8 cellular contexts compared by ENCODE assay signal in the genomic region with DNA sequence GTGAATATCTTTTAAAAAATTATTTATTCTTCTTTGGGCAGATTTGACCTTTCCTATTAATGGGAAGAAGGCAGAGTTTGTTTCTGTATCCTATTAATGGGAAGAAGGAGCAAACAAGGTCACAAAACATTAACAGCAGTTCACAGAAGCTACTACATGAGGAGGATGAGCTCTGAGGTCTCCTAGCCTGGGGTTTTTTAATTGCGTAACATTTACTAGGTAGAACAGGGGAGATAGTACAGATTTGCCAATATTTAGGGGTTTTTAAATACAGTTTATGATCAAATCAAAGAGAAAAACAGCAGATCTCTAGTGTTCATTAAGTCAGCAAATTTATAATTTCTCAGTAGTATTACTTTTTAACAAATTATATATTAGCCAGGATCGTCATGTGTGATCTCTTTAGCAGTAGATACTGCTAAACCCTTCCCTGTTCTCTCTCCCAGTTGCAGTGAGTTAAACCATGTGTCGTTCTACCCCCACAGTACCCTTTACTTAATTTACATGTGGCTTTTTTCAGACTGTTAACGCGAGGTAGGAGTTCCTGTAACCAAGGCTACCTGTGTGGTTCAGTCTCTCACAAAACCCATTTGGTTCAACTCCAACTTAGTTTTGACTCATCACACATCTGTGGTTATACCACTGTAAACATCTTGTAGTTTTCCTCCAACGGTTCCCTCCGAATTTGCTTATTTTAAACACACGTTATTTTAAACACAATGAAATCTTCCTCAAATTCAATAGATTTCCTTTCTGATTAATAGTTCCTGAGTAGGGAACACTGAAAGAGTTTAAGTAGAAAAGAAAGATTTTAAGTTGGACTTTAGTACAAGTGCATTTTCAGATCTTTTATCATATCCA. TPM values are rescaled to one million over a fixed set of nuclear protein-coding genes. Genes with fewer than 3 reads are reported as not detected.
A peak's percentile ranks its signal among the peaks of the same experiment; 100 is the strongest.
DNase-seq lines count a peak whose midpoint lies in the region; ATAC-seq and TF ChIP-seq lines count a peak whose summit lies in the region.

No MANE protein-coding gene starts in this region.

- no peak for TF ChIP-seq EP300 in Ishikawa (IDR thresholded peaks at IDR 0.05; ENCODE audit: borderline replicate concordance)

- in situ Hi-C loops in mammary epithelial cell (cut with MboI; ENCODE audit: low sequenced_read_pairs in 2 of 2) (loop anchor here (10.0 to 25.0 kb wide), 3 partner anchors 110 to 735 kb away; no protein-coding TSS in a partner anchor), gastrocnemius medialis (cut with MboI; ENCODE audit: low sequenced_read_pairs in 4 of 4) (loop anchor here in 3 of 4 donors (25.0 kb wide), 3 partner anchors 310 to 360 kb away; a partner anchor contains a TSS)

- TF ChIP-seq CTCF in mammary epithelial cell (conservative IDR thresholded peaks at IDR 0.05 in 1 of 2, IDR thresholded peaks at IDR 0.05 in 1 of 2; ENCODE audit: extremely low read depth in 1 of 2, insufficient read depth in 1 of 2, low read depth in 1 of 2, low read length in 2 of 2) (no peak), gastrocnemius medialis (IDR thresholded peaks at IDR 0.05 in 4 of 5, conservative IDR thresholded peaks at IDR 0.05 in 1 of 5) (no peak), endodermal cell (conservative IDR thresholded peaks at IDR 0.05) (no peak)

- H3K4me1 ChIP-seq in mammary epithelial cell (ENCODE audit: insufficient read depth, low read length) = no peaks in the 10 kb centered on the region
- H3K4me1 ChIP-seq in gastrocnemius medialis = no peaks in the 10 kb centered on the region
- H3K4me1 ChIP-seq in endodermal cell (ENCODE audit: control insufficient read depth, insufficient read depth, low read length) = no peaks in the 10 kb centered on the region

- DNase-seq in fibroblast of peridontal ligament (ENCODE audit: extremely low read depth) (peak; percentile 65), AG08395 (ENCODE audit: low spot score) (no peak), mammary epithelial cell (no peak), gastrocnemius medialis (no peak), endodermal cell (no peak)

- no peaks in the 10 kb centered on the region for H3K79me2 ChIP-seq in mammary epithelial cell (ENCODE audit: insufficient read depth, low read length)

- TF ChIP-seq POLR2A in gastrocnemius medialis (IDR thresholded peaks at IDR 0.05) = no peak

- H4K20me1 ChIP-seq in mammary epithelial cell (ENCODE audit: insufficient read depth, low read length) = no peaks in the 10 kb centered on the region

- H3K4me2 ChIP-seq in mammary epithelial cell (ENCODE audit: insufficient read depth, low read depth, low read length) = no peak overlapping the region

- H3K4me3 ChIP-seq in mammary epithelial cell (replicated peaks in 1 of 3; ENCODE audit: insufficient read depth in 1 of 3, low read depth in 2 of 3, low read length in 3 of 3) (no peak overlapping the region), gastrocnemius medialis (no peak overlapping the region), endodermal cell (ENCODE audit: low read length) (no peak overlapping the region)

- H3K9ac ChIP-seq in mammary epithelial cell (ENCODE audit: insufficient read depth, low read length) (no peak overlapping the region), endodermal cell (ENCODE audit: extremely low read depth, low read length, poor library complexity, severe bottlenecking) (no peak overlapping the region)

- no peaks in the 10 kb centered on the region for H3K9me3 Mint-ChIP-seq in endodermal cell

- no peaks in the 10 kb centered on the region for H3K27me3 Mint-ChIP-seq in endodermal cell (ENCODE audit: insufficient read depth)

- intact Hi-C loops in mammary epithelial cell (cut with micrococcal nuclease) (loop anchor here (10.0 kb wide), 2 partner anchors 203 to 393 kb away; no protein-coding TSS in a partner anchor), gastrocnemius medialis (cut with DNase I; ENCODE audit: low total_unique reads) (no loop called here)

- CTCF ChIA-PET in mammary epithelial cell (lab: Charles Lee; ENCODE audit: low non-redundant PET) = no interaction called here

- H3K36me3 ChIP-seq in mammary epithelial cell (ENCODE audit: insufficient read depth, low read length) (peaks cover 8% of the 10 kb centered on the region), gastrocnemius medialis (peaks cover 5 to 43% of the 10 kb centered on the region in 2 donors), endodermal cell (ENCODE audit: control insufficient read depth, insufficient read depth, low read length) (peaks cover 29% of the 10 kb centered on the region)

- H3K4me3 Mint-ChIP-seq in endodermal cell = no peak overlapping the region

- ATAC-seq in GM18511 (IDR thresholded peaks at IDR 0.05; ENCODE audit: unreplicated experiment) = peak; percentile 97
- ATAC-seq in GM21717 (IDR thresholded peaks at IDR 0.05; ENCODE audit: unreplicated experiment) = peak; percentile 99
- no peak for ATAC-seq in gastrocnemius medialis

- dilution Hi-C loops in mammary epithelial cell (cut with HindIII; ENCODE audit: low sequenced_read_pairs) = no loop called here

- H2AFZ ChIP-seq in mammary epithelial cell (ENCODE audit: low read depth, low read length) = no peak overlapping the region

- 73% methylated on average over 8 of the region's 8 CpGs for WGBS in mammary epithelial cell (ENCODE audit: low coverage, missing lambda C conversion rate)
- WGBS in endodermal cell (ENCODE audit: insufficient coverage in 1 of 2, insufficient read length in 1 of 2), 2 experiments = 82 to 84% methylated on average over 3 to 8 of the region's 8 CpGs

- no TSS peak for BruUV-seq in mammary epithelial cell (replicated peaks; lab: Mats Ljungman, UMichigan)

- H3K4me1 Mint-ChIP-seq in endodermal cell = no peaks in the 10 kb centered on the region

- H3K27ac Mint-ChIP-seq in endodermal cell = no peak overlapping the region

- peaks cover 13% of the 10 kb centered on the region for H3K36me3 Mint-ChIP-seq in endodermal cell (ENCODE audit: low read depth)

- H3K27ac ChIP-seq in mammary epithelial cell (ENCODE audit: insufficient read depth, low read depth, low read length) (no peak overlapping the region), gastrocnemius medialis (no peak overlapping the region), endodermal cell (ENCODE audit: low read depth, low read length) (no peak overlapping the region)

- H3K27me3 ChIP-seq in mammary epithelial cell (ENCODE audit: insufficient read depth, low read length) (no peaks in the 10 kb centered on the region), gastrocnemius medialis (no peaks in the 10 kb centered on the region), endodermal cell (ENCODE audit: control insufficient read depth, insufficient read depth, low read length, poor library complexity, severe bottlenecking) (no peaks in the 10 kb centered on the region)

- TF ChIP-seq RAD21 in Ishikawa (IDR thresholded peaks at IDR 0.05; ENCODE audit: low read depth) = no peak

- no peaks in the 10 kb centered on the region for H3K9me3 ChIP-seq in mammary epithelial cell (replicated peaks; ENCODE audit: insufficient read depth, low read length)
- H3K9me3 ChIP-seq in gastrocnemius medialis = no peaks in the 10 kb centered on the region
- no peaks in the 10 kb centered on the region for H3K9me3 ChIP-seq in endodermal cell (ENCODE audit: control insufficient read depth, low read length)

TF ChIP-seq in Ishikawa, 13 proteins besides CTCF, POLR2A, EP300 and RAD21:
- TF ChIP-seq, protein P1, sequence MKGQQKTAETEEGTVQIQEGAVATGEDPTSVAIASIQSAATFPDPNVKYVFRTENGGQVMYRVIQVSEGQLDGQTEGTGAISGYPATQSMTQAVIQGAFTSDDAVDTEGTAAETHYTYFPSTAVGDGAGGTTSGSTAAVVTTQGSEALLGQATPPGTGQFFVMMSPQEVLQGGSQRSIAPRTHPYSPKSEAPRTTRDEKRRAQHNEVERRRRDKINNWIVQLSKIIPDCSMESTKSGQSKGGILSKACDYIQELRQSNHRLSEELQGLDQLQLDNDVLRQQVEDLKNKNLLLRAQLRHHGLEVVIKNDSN (IDR thresholded peaks at IDR 0.05) = no peak
- TF ChIP-seq CEBPB (IDR thresholded peaks at IDR 0.05) (0 out of 2 replicates have a peak, but pooled peaks have one; percentile 6), CREB1 (IDR thresholded peaks at IDR 0.05; ENCODE audit: low read depth) (no peak), TCF12 (IDR thresholded peaks at IDR 0.05; ENCODE audit: low read depth) (no peak), TEAD4 (IDR thresholded peaks at IDR 0.05) (no peak)

RNA-seq across cellular contexts. Expression of a gene that starts 13.3 kb away (rescaled TPM):
- total RNA-seq in mammary epithelial cell (10 to 100 TPM; 44.4 to 95.0 TPM), gastrocnemius medialis (100 to 1,000 TPM in 2 of 4 donors, 10 to 100 TPM in 2; 71.5 to 114 (median 99.7) TPM), endodermal cell (10 to 100 TPM; 22.7 to 24.5 TPM)
- 24.1 TPM for polyA plus RNA-seq in mammary epithelial cell
- 24.9 TPM for polyA minus RNA-seq in mammary epithelial cell
- 25.5 TPM for polyA plus RNA-seq in endodermal cell (2013, experiment 1 of 2)
- 26.5 TPM for polyA plus RNA-seq in endodermal cell (2013, experiment 2 of 2)

RNA-seq across cellular contexts. Expression of a gene that starts 25.7 kb away (rescaled TPM):
- 1 to 10 TPM in 1 of 2 donors, under 1 TPM in 1; 0.71 to 2.0 TPM for total RNA-seq in mammary epithelial cell
- polyA plus RNA-seq in mammary epithelial cell = 0.49 TPM
- polyA minus RNA-seq in mammary epithelial cell = not detected
- under 1 TPM in 1 of 4 donors, not detected in 3; 0.82 TPM for total RNA-seq in gastrocnemius medialis
- 1 to 10 TPM; 3.9 to 4.2 TPM for total RNA-seq in endodermal cell
- polyA plus RNA-seq in endodermal cell (2013, experiment 1 of 2) = 1.9 TPM
- polyA plus RNA-seq in endodermal cell (2013, experiment 2 of 2) = 1.2 TPM

Comparison
In these comparisons a context has a peak if more than half of its experiments do, and no peak if none do; other contexts are left out.
1. ATAC-seq: peak in GM18511 (single experiment) and GM21717 (single experiment); none in gastrocnemius medialis (0 of 2).